In the genomic region with DNA sequence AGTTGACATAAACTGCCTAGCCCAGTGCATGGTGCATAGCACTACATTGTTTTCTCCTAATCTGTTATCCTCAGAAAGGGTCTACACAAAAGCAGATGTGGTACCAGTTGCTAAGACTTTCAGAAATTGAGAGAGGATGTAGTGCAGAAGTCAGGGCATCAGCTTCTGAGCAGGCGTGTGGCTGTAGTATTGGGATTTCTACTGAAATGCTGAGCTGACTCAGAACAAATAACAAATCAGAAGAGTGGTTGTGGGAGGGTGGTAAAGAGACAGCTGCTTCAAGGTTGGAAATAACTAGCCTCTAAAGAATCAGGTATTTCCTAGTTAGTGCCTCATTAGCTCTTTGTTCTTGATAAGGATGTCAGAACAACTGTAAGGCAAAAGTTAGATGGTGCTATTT, we compare ENCODE assay signal across 1 cellular context.
TF ChIP-seq lines count a peak whose summit lies in the region.

No MANE protein-coding gene starts in this region.

TF ChIP-seq in WTC11, 78 proteins besides CTCF, POLR2A, EP300 and RAD21 (continued from another document):
- no peak for TF ChIP-seq ESRRA (CRISPR knock-in tag; IDR thresholded peaks at IDR 0.05; ENCODE audit: borderline replicate concordance)
- TF ChIP-seq, protein P1, sequence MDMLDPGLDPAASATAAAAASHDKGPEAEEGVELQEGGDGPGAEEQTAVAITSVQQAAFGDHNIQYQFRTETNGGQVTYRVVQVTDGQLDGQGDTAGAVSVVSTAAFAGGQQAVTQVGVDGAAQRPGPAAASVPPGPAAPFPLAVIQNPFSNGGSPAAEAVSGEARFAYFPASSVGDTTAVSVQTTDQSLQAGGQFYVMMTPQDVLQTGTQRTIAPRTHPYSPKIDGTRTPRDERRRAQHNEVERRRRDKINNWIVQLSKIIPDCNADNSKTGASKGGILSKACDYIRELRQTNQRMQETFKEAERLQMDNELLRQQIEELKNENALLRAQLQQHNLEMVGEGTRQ (CRISPR knock-in tag; IDR thresholded peaks at IDR 0.05), result no peak
- TF ChIP-seq KAT7 (CRISPR knock-in tag; IDR thresholded peaks at IDR 0.05; ENCODE audit: borderline replicate concordance), result no peak
- no peak for TF ChIP-seq PRDM15 (CRISPR knock-in tag; IDR thresholded peaks at IDR 0.05)
- no peak for TF ChIP-seq TEAD4 (CRISPR knock-in tag; IDR thresholded peaks at IDR 0.05)
- TF ChIP-seq TCF7 (CRISPR knock-in tag; IDR thresholded peaks at IDR 0.05; ENCODE audit: low read depth), result no peak
- TF ChIP-seq ZNF263 (CRISPR knock-in tag; IDR thresholded peaks at IDR 0.05; ENCODE audit: low read depth), result no peak
